In genomic region chr4:168291242-168291641, GRCh38 we compare ENCODE assay signal across 23 cellular contexts.
"Had no signal": no experiment of that assay in that cellular context is flagged by ENCODE, and none has a peak within 500 bp of the region (broad histone marks: within the 10 kb centered on the region; RNA-seq: fewer than 3 reads in every experiment).

No MANE protein-coding gene starts in this region.

- H3K27ac ChIP-seq: hepatocyte, parathyroid adenoma, psoas muscle, right lobe of liver, suprapubic skin, thyroid gland, upper lobe of left lung, uterus had no signal

- H3K36me3 ChIP-seq: right lobe of liver, thyroid gland, uterus had no signal

- H3K27ac Mint-ChIP-seq: endodermal cell; nephron progenitor cell; stimulated activated effector memory CD8-positive, alpha-beta T cell treated with anti-CD3 and anti-CD28 coated beads, Interleukin-12 subunit alpha, Interleukin-12 subunit beta, amount 100 ng/mL, for 72 hours had no signal

- ATAC-seq: left colon; left ventricle myocardium superior; psoas muscle; right lobe of liver; stimulated activated effector memory CD8-positive, alpha-beta T cell treated with anti-CD3 and anti-CD28 coated beads, Interleukin-12 subunit alpha, Interleukin-12 subunit beta, amount 100 ng/mL, for 72 hours; stimulated activated naive CD8-positive, alpha-beta T cell treated with anti-CD3 and anti-CD28 coated beads, Interleukin-15, Interleukin-2, amounts not matched to agents 100 U/mL and 50 U/mL, for 24 hours had no signal

- H3K9me3 Mint-ChIP-seq: endodermal cell; naive B cell; nephron progenitor cell; stimulated activated effector memory CD8-positive, alpha-beta T cell treated with anti-CD3 and anti-CD28 coated beads, Interleukin-12 subunit alpha, Interleukin-12 subunit beta, amount 100 ng/mL, for 72 hours had no signal

- DNase-seq: effector CD4-positive, alpha-beta T cell; endodermal cell; foreskin melanocyte; head of caudate nucleus; left colon; left ventricle myocardium superior; mesenchymal stem cell; naive B cell; nephron progenitor cell; psoas muscle; retina; right lobe of liver; stimulated activated CD4-positive, alpha-beta T cell treated with anti-CD3 and anti-CD28 coated beads, Interleukin-4, amount 100 ng/mL, for 1 hour; stimulated activated CD8-positive, alpha-beta memory T cell treated with anti-CD3 and anti-CD28 coated beads, Interleukin-4, amount 100 ng/mL, for 48 hours; stimulated activated naive CD8-positive, alpha-beta T cell treated with anti-CD3 and anti-CD28 coated beads, Interleukin-15, Interleukin-2, amounts not matched to agents 100 U/mL and 50 U/mL, for 24 hours; thyroid gland; upper lobe of left lung; uterus had no signal

- H3K4me3 ChIP-seq: hepatocyte, lung, psoas muscle, right lobe of liver, suprapubic skin, thyroid gland, upper lobe of left lung, uterus had no signal

- H3K4me1 Mint-ChIP-seq: endodermal cell; nephron progenitor cell; stimulated activated effector memory CD8-positive, alpha-beta T cell treated with anti-CD3 and anti-CD28 coated beads, Interleukin-12 subunit alpha, Interleukin-12 subunit beta, amount 100 ng/mL, for 72 hours had no signal

- H3K4me3 Mint-ChIP-seq: endodermal cell; naive B cell; nephron progenitor cell; stimulated activated effector memory CD8-positive, alpha-beta T cell treated with anti-CD3 and anti-CD28 coated beads, Interleukin-12 subunit alpha, Interleukin-12 subunit beta, amount 100 ng/mL, for 72 hours had no signal

- H3K27me3 ChIP-seq: hepatocyte, right lobe of liver, suprapubic skin, thyroid gland, upper lobe of left lung, uterus had no signal

- H3K27me3 Mint-ChIP-seq: naive B cell had no signal

- H3K4me1 ChIP-seq: parathyroid adenoma, psoas muscle, right lobe of liver, suprapubic skin, upper lobe of left lung, uterus had no signal

- H3K9me3 ChIP-seq: psoas muscle, right lobe of liver, suprapubic skin, thyroid gland, upper lobe of left lung, uterus had no signal
